8 cellular contexts compared by ENCODE assay signal in genomic region chr15:89335289-89336041, GRCh38. TPM values are rescaled to one million over a fixed set of nuclear protein-coding genes. Genes with fewer than 3 reads are reported as not detected.
DNase-seq lines count a peak whose midpoint lies in the region; ATAC-seq, FAIRE-seq and TF ChIP-seq lines count a peak whose summit lies in the region.

No MANE protein-coding gene starts in this region.

- peak overlapping the region; percentile 83 for H3K4me2 ChIP-seq in A549
- peak overlapping the region; percentile 88 for H3K4me2 ChIP-seq in astrocyte (ENCODE audit: low read length)

- H3K4me1 ChIP-seq in A549 (peaks cover 37% of the 10 kb centered on the region), astrocyte (ENCODE audit: insufficient read depth, low read length) (peaks cover 29% of the 10 kb centered on the region)

- peaks cover 11% of the 10 kb centered on the region for H3K27me3 Mint-ChIP-seq in astrocyte (ENCODE audit: low read depth, unreplicated experiment)

- H3K27ac ChIP-seq in A549 (peak overlapping the region; percentile 62 to 78), astrocyte (ENCODE audit: low read depth, low read length) (no peak overlapping the region), layer of hippocampus (ENCODE audit: low read depth, low read length) (peak overlapping the region; percentile 32), temporal lobe (ENCODE audit: low read depth, low read length) (peak overlapping the region; percentile 74)

- no peaks in the 10 kb centered on the region for H3K9me3 ChIP-seq in A549
- no peaks in the 10 kb centered on the region for H3K9me3 ChIP-seq in MG63
- H3K9me3 ChIP-seq in astrocyte (ENCODE audit: insufficient read depth, low read depth, low read length): no peaks in the 10 kb centered on the region

- peaks cover 33% of the 10 kb centered on the region for H3K36me3 ChIP-seq in MG63
- peaks cover 22% of the 10 kb centered on the region for H3K36me3 ChIP-seq in astrocyte (ENCODE audit: insufficient read depth, low read length)

- no peak for TF ChIP-seq POLR2A in A549 (IDR thresholded peaks at IDR 0.05; ENCODE audit: low read length)

- peaks cover 38% of the 10 kb centered on the region for H3K79me2 ChIP-seq in astrocyte (ENCODE audit: insufficient read depth, low read length)

- peak overlapping the region; percentile 83 for H2AFZ ChIP-seq in astrocyte (ENCODE audit: low read depth, low read length)

- DNase-seq in A549 (ENCODE audit: low read depth in 1 of 2, low spot score in 1 of 2) (no peak), MG63 (no peak), astrocyte (ENCODE audit: low read depth) (no peak), HPDE6-E6E7 (ENCODE audit: extremely low spot score) (no peak), ecto neural progenitor cell (ENCODE audit: low spot score) (no peak)

- POLR2A ChIA-PET in A549 (lab: Yijun Ruan, JAX): interaction anchor here (0.6 to 1.6 kb wide), 7 partner anchors 11 to 488 kb away, joined by 3 to 6 read pairs (median 3); partner anchors contain the start of gene FANCI

- peaks cover 19% of the 10 kb centered on the region for H3K4me1 Mint-ChIP-seq in astrocyte (ENCODE audit: low read depth, unreplicated experiment)

- H3K4me3 ChIP-seq in A549: peak overlapping the region; percentile 47
- peak overlapping the region; percentile 31 for H3K4me3 ChIP-seq in MG63
- peak overlapping the region; percentile 58 for H3K4me3 ChIP-seq in astrocyte (ENCODE audit: insufficient read depth, low read depth, low read length)

- no peak for FAIRE-seq in A549 (lab: Jason Lieb, UNC)
- no peak for FAIRE-seq in astrocyte (lab: Jason Lieb, UNC)

- TF ChIP-seq CTCF in A549 (IDR thresholded peaks at IDR 0.05): no peak
- TF ChIP-seq CTCF in astrocyte (IDR thresholded peaks at IDR 0.05; ENCODE audit: insufficient read depth, low read depth, low read length): no peak

- TF ChIP-seq RAD21 in A549 (conservative IDR thresholded peaks at IDR 0.05 in 1 of 2, IDR thresholded peaks at IDR 0.05 in 1 of 2): no peak

- H3K27me3 ChIP-seq in MG63 (no peaks in the 10 kb centered on the region; the same call in 1 of the 2 replicates), astrocyte (ENCODE audit: insufficient read depth, low read length) (no peaks in the 10 kb centered on the region), layer of hippocampus (ENCODE audit: control insufficient read depth, insufficient read depth, low read length) (no peaks in the 10 kb centered on the region)

- H3K27ac Mint-ChIP-seq in astrocyte (ENCODE audit: unreplicated experiment): peak overlapping the region; percentile 84

- H3K36me3 Mint-ChIP-seq in astrocyte (ENCODE audit: low read depth, unreplicated experiment): peaks cover 3% of the 10 kb centered on the region

- ATAC-seq in A549 (peak in 1 of 2 experiments; percentile 30; a peak in 3 of 6 replicates), GM18873 (IDR thresholded peaks at IDR 0.05; ENCODE audit: low FRiP score, unreplicated experiment) (peak; percentile 5)

- H3K9ac ChIP-seq in astrocyte (ENCODE audit: low read length): peak overlapping the region; percentile 56

- H3K4me3 Mint-ChIP-seq in astrocyte (ENCODE audit: unreplicated experiment): peak overlapping the region; percentile 83

- no peak for TF ChIP-seq EP300 in A549 (IDR thresholded peaks at IDR 0.05)

- peaks cover 35% of the 10 kb centered on the region for H4K20me1 ChIP-seq in astrocyte (ENCODE audit: insufficient read depth, low read length)

- WGBS in A549 (ENCODE audit: missing lambda C conversion rate): 31% methylated on average over 41 of the region's 41 CpGs

- CTCF ChIA-PET in A549 (lab: Yijun Ruan, JAX): interaction anchor here (0.8 to 34.7 kb wide), 6 partner anchors 12 to 129 kb away, joined by 3 to 593 read pairs (median 16); no protein-coding TSS in a partner anchor

- no peaks in the 10 kb centered on the region for H3K9me3 Mint-ChIP-seq in astrocyte (ENCODE audit: unreplicated experiment)

TF ChIP-seq in A549, 52 proteins besides CTCF, POLR2A, EP300 and RAD21:
- TF ChIP-seq EHF (CRISPR knock-in tag; IDR thresholded peaks at IDR 0.05): no peak
- no peak for TF ChIP-seq FOSL2 (IDR thresholded peaks at IDR 0.05)
- TF ChIP-seq FOSL2 (CRISPR knock-in tag; IDR thresholded peaks at IDR 0.05): no peak
- peak; percentile 63 for TF ChIP-seq ZFP36 (IDR thresholded peaks at IDR 0.05; ENCODE audit: borderline replicate concordance, partially characterized antibody)
- TF ChIP-seq RNF2 (IDR thresholded peaks at IDR 0.05; ENCODE audit: borderline replicate concordance, low read depth): no peak
- no peak for TF ChIP-seq TP53 (CRISPR knock-in tag; IDR thresholded peaks at IDR 0.05)
- TF ChIP-seq SREBF2 (IDR thresholded peaks at IDR 0.05): no peak

RNA-seq across cellular contexts. Expression of gene POLG, which starts 0.8 kb away (rescaled TPM):
- 24.1 and 34.0 TPM in 2 replicates for polyA plus RNA-seq in A549 (2011; rRNA removed)
- 34.4 and 38.1 TPM in 2 replicates for polyA plus RNA-seq in A549 (2012; cell fraction: cytosol; rRNA removed)
- polyA plus RNA-seq in A549 (2012; cell fraction: nucleus; rRNA removed): 159 and 165 TPM in 2 replicates
- polyA plus RNA-seq in A549 (2017; fragmentation: RNase III; extraction: RNeasy Plus Mini Kit Qiagen cat#74134 plus additional on column Dnase treatment): 47.8 to 50.2 TPM (median 50.0 TPM) in 3 replicates
- polyA minus RNA-seq in A549 (2011; rRNA and poly(A)+ RNA removed): 46.5 and 54.1 TPM in 2 replicates
- 37.3 and 84.1 TPM in 2 replicates for total RNA-seq in MG63 (2014; rRNA removed; shearing (Covaris generic); ENCODE audit: low replicate concordance)
- total RNA-seq in astrocyte: 48.5 and 54.4 TPM in 2 replicates
- 27.5 TPM for total RNA-seq in temporal lobe
